In genomic region chr16:89892055-89892630, GRCh38 we compare ENCODE assay signal across 1 cellular context.
TF ChIP-seq lines count a peak whose summit lies in the region.

No MANE protein-coding gene starts in this region.

TF ChIP-seq in A549, 52 proteins besides CTCF, POLR2A, EP300 and RAD21 (continued from another document):
- TF ChIP-seq HMGXB4 (CRISPR knock-in tag; IDR thresholded peaks at IDR 0.05; ENCODE audit: borderline replicate concordance) (no peak), HOXB5 (CRISPR knock-in tag; IDR thresholded peaks at IDR 0.05) (no peak), BCL3 (IDR thresholded peaks at IDR 0.05) (no peak), ZNF302 (CRISPR knock-in tag; IDR thresholded peaks at IDR 0.05) (no peak), TP53 (CRISPR knock-in tag; IDR thresholded peaks at IDR 0.05) (no peak), HDAC2 (IDR thresholded peaks at IDR 0.05) (no peak), POLR2AphosphoS2 (conservative IDR thresholded peaks at IDR 0.05; ENCODE audit: low read length) (no peak), CHD2 (IDR thresholded peaks at IDR 0.05; ENCODE audit: low read length, partially characterized antibody) (no peak), MYC (IDR thresholded peaks at IDR 0.05; ENCODE audit: borderline replicate concordance, low read length) (no peak), USF2 (IDR thresholded peaks at IDR 0.05) (no peak), GATA3 (IDR thresholded peaks at IDR 0.05; ENCODE audit: borderline replicate concordance) (no peak), NFE2L2 (conservative IDR thresholded peaks at IDR 0.05; ENCODE audit: low read length) (no peak), MAZ (IDR thresholded peaks at IDR 0.05; ENCODE audit: borderline replicate concordance, low read depth, low read length) (no peak)
